In genomic region chr12:50032516-50033316, GRCh38 we compare ENCODE assay signal across 8 cellular contexts. TPM values are rescaled to one million over a fixed set of nuclear protein-coding genes. Genes with fewer than 3 reads are reported as not detected.
DNase-seq lines count a peak whose midpoint lies in the region; ATAC-seq and TF ChIP-seq lines count a peak whose summit lies in the region.

No MANE protein-coding gene starts in this region.

- H3K36me3 Mint-ChIP-seq in nephron progenitor cell (ENCODE audit: low read depth): no peaks in the 10 kb centered on the region

- H3K4me1 Mint-ChIP-seq in nephron progenitor cell: peaks cover 13% of the 10 kb centered on the region

- DNase-seq in AG10803 (ENCODE audit: low read depth): no peak
- peak; percentile 27 for DNase-seq in NOMO-1 treated with DMSO at 0.1 percent for 48 hours (lab: John Stamatoyannopoulos, UW; ENCODE audit: unreplicated experiment)
- DNase-seq in fibroblast of mammary gland (ENCODE audit: low read depth): no peak
- peak; percentile 45 for DNase-seq in nephron progenitor cell
- DNase-seq in H4 (ENCODE audit: low spot score): no peak
- DNase-seq in NCI-H774 (lab: John Stamatoyannopoulos, UW): no peak
- DNase-seq in foreskin keratinocyte: no peak

- no peak overlapping the region for H3K27ac ChIP-seq in foreskin keratinocyte

- H3K9me3 Mint-ChIP-seq in nephron progenitor cell: no peaks in the 10 kb centered on the region

- H3K4me3 Mint-ChIP-seq in nephron progenitor cell: peak overlapping the region; percentile 70

- H3K27me3 Mint-ChIP-seq in nephron progenitor cell (ENCODE audit: low read depth, poor library complexity): peaks cover 36% of the 10 kb centered on the region

- no peaks in the 10 kb centered on the region for H3K27me3 ChIP-seq in foreskin keratinocyte

- no peaks in the 10 kb centered on the region for H3K4me1 ChIP-seq in foreskin keratinocyte

- H3K4me3 ChIP-seq in AG10803 (ENCODE audit: low read length): peak overlapping the region; percentile 27
- peak overlapping the region; percentile 17 for H3K4me3 ChIP-seq in fibroblast of mammary gland (ENCODE audit: control insufficient read depth, low read depth, low read length)

- TF ChIP-seq CTCF in AG10803 (conservative IDR thresholded peaks at IDR 0.05; ENCODE audit: low read length) (no peak), fibroblast of mammary gland (conservative IDR thresholded peaks at IDR 0.05; ENCODE audit: control insufficient read depth, insufficient read depth, low read depth, low read length) (no peak), nephron progenitor cell (IDR thresholded peaks at IDR 0.05) (no peak), foreskin keratinocyte (conservative IDR thresholded peaks at IDR 0.05) (no peak)

- ATAC-seq in HG02798 (IDR thresholded peaks at IDR 0.05; ENCODE audit: poor library complexity, unreplicated experiment) (no peak), foreskin keratinocyte (no peak)

- H3K27ac Mint-ChIP-seq in nephron progenitor cell: no peak overlapping the region

RNA-seq across cellular contexts. Expression of gene RACGAP1, which starts 7.4 kb away (rescaled TPM):
- 115 and 140 TPM in 2 replicates for total RNA-seq in H4 (2014; rRNA removed; shearing (Covaris generic))
- total RNA-seq in foreskin keratinocyte: 80.6 and 101 TPM in 2 replicates
- polyA plus RNA-seq in foreskin keratinocyte: 34.3 and 48.4 TPM in 2 replicates

RNA-seq across cellular contexts. Expression of gene ASIC1, which starts 24.7 kb away (rescaled TPM):
- total RNA-seq in H4 (2014; rRNA removed; shearing (Covaris generic)): 1.6 and 3.4 TPM in 2 replicates
- 3.3 and 4.3 TPM in 2 replicates for total RNA-seq in foreskin keratinocyte
- polyA plus RNA-seq in foreskin keratinocyte: 4.3 and 5.6 TPM in 2 replicates

RNA-seq across cellular contexts. Expression of gene SMARCD1, which starts 52.4 kb away (rescaled TPM):
- total RNA-seq in H4 (2014; rRNA removed; shearing (Covaris generic)): 52.7 and 64.3 TPM in 2 replicates
- 99.8 and 102 TPM in 2 replicates for total RNA-seq in foreskin keratinocyte
- polyA plus RNA-seq in foreskin keratinocyte: 53.4 and 59.7 TPM in 2 replicates

RNA-seq across cellular contexts. Expression of gene AQP6, which starts 60.0 kb away (rescaled TPM):
- 0.10 TPM in 1 of 2 replicates, not detected in the other for total RNA-seq in H4 (2014; rRNA removed; shearing (Covaris generic))
- total RNA-seq in foreskin keratinocyte: 0.03 and 0.11 TPM in 2 replicates
- polyA plus RNA-seq in foreskin keratinocyte: 0.11 and 0.16 TPM in 2 replicates

Comparison
In these comparisons a context has a peak if more than half of its experiments do, and no peak if none do; other contexts are left out.
1. DNase-seq: peak in NOMO-1 treated with DMSO at 0.1 percent for 48 hours (single experiment) and nephron progenitor cell (single experiment); none in AG10803 (single experiment), fibroblast of mammary gland (single experiment), H4 (single experiment), NCI-H774 (single experiment) and foreskin keratinocyte (0 of 2).